In the genomic region with DNA sequence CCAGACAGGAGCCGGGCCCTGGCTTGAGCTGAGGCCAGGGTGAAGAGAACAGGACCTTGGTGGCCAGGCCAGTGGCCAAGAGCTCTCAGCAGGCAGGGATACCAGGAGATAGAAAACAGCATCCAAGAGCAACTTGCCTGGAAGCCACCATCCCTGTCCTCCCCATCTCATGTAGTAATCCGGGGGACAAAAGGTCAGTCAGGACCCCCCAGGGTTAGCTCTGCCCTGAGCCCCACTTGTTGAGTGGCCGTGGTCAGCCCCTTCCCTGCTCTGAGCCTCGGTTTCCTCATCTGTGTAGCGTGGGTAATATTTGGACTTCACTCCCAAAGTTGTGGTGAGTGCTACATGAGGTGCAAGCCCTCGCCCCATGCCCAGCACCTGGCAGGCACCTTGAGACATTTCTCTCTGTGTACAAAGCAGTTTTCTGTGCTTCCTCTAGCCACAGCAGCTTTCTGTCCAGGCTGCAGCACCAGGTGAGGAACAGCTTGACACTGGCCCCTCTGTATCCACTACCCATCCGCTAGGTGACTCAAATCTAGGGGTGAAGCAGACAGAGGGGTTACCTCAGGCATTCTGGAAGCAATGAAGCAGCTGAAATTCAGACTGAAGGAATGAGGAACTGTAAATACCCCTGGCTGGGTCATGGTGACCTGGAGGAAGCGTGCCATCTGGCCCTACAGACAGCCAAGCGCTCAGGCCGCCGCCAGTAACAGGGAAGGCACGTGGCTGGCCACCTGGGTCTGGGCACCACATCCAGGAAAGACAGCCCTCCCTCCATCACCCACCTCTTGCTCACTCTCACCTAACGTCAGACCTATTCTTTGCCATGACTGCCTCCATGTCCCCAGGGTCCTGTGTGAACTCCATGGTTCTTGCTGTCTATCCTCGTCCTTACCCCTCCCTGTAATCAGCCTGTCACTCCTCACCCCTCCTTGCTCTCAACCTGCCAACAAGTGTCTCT, we compare ENCODE assay signal across 9 cellular contexts. TPM values are rescaled to one million over a fixed set of nuclear protein-coding genes. Genes with fewer than 3 reads are reported as not detected.
DNase-seq lines count a peak whose midpoint lies in the region; ATAC-seq lines count a peak whose summit lies in the region.
"Had no signal": no experiment of that assay in that cellular context is flagged by ENCODE, and none has a peak within 500 bp of the region (broad histone marks: within the 10 kb centered on the region; RNA-seq: fewer than 3 reads in every experiment).

No MANE protein-coding gene starts in this region.

- H3K27ac Mint-ChIP-seq in T-helper 2 cell treated with Interferon-gamma antibody and Interleukin-4, amounts not matched to agents 5 μg/mL and 100 μg/mL, for 36 hours: peak overlapping the region; percentile 96
- H3K27ac Mint-ChIP-seq in activated CD4-positive, alpha-beta memory T cell treated with anti-CD3 and anti-CD28 coated beads, Interleukin-2, amount 10 ng/mL, durations not matched to agents 7 days and 5 days: peak overlapping the region; percentile 99
- H3K27ac Mint-ChIP-seq in immature natural killer cell: peak overlapping the region; percentile 83 to 96 (median 92)

- peak overlapping the region in 1 of 5 donors; percentile 32 for H3K4me3 ChIP-seq in subcutaneous abdominal adipose tissue (ENCODE audit: low read depth in 1 of 5, low read length in 5 of 5)
- H3K4me3 ChIP-seq: HAP-1 had no signal

- peaks cover 0 to 6% (median 0%) of the 10 kb centered on the region in 5 donors for H3K27me3 ChIP-seq in subcutaneous abdominal adipose tissue (ENCODE audit: control insufficient read depth in 5 of 5, insufficient read depth in 4 of 5, low read length in 5 of 5)

- peak overlapping the region in 2 of 5 donors; percentile 20 to 57 for H3K9ac ChIP-seq in subcutaneous abdominal adipose tissue (ENCODE audit: low read length in 5 of 5)

- no peak for DNase-seq in T-helper 2 cell treated with Interferon-gamma antibody and Interleukin-4, amounts not matched to agents 5 μg/mL and 100 μg/mL, for 36 hours (ENCODE audit: low spot score)
- DNase-seq in T-helper 2 cell (no peak), immature natural killer cell (no peak), D341Med (ENCODE audit: low spot score) (no peak)
- DNase-seq in activated CD4-positive, alpha-beta memory T cell treated with anti-CD3 and anti-CD28 coated beads, Interleukin-2, amount 10 ng/mL, durations not matched to agents 7 days and 5 days: no peak

- peaks cover 0 to 3% (median 0%) of the 10 kb centered on the region in 5 donors for H3K9me3 ChIP-seq in subcutaneous abdominal adipose tissue (ENCODE audit: control insufficient read depth in 5 of 5, low read length in 5 of 5)
- H3K9me3 ChIP-seq: HAP-1 had no signal

- H3K36me3 Mint-ChIP-seq in T-helper 2 cell treated with Interferon-gamma antibody and Interleukin-4, amounts not matched to agents 5 μg/mL and 100 μg/mL, for 36 hours (ENCODE audit: low read depth): peaks cover 84% of the 10 kb centered on the region
- peaks cover 90% of the 10 kb centered on the region for H3K36me3 Mint-ChIP-seq in activated CD4-positive, alpha-beta memory T cell treated with anti-CD3 and anti-CD28 coated beads, Interleukin-2, amount 10 ng/mL, durations not matched to agents 7 days and 5 days (ENCODE audit: low read depth)
- H3K36me3 Mint-ChIP-seq in immature natural killer cell: peaks cover 35 to 47% (median 38%) of the 10 kb centered on the region in 3 donors

- ATAC-seq in GM18868 (IDR thresholded peaks at IDR 0.05; ENCODE audit: unreplicated experiment) (no peak), GM18873 (IDR thresholded peaks at IDR 0.05; ENCODE audit: low FRiP score, unreplicated experiment) (no peak)

- peak overlapping the region; percentile 99 for H3K4me3 Mint-ChIP-seq in T-helper 2 cell treated with Interferon-gamma antibody and Interleukin-4, amounts not matched to agents 5 μg/mL and 100 μg/mL, for 36 hours
- peak overlapping the region; percentile 98 for H3K4me3 Mint-ChIP-seq in activated CD4-positive, alpha-beta memory T cell treated with anti-CD3 and anti-CD28 coated beads, Interleukin-2, amount 10 ng/mL, durations not matched to agents 7 days and 5 days
- H3K4me3 Mint-ChIP-seq in immature natural killer cell: peak overlapping the region; percentile 80 to 97 (median 90)

- CTCF ChIA-PET in activated CD4-positive, alpha-beta memory T cell treated with anti-CD3 and anti-CD28 coated beads, Interleukin-2, amount 10 ng/mL, durations not matched to agents 7 days and 5 days (lab: Charles Lee): interaction anchor here (1.7 to 21.3 kb wide), 4 partner anchors 10 to 30 kb away, joined by 5 to 854 read pairs (median 174); a partner anchor contains a TSS

- POLR2A ChIA-PET in activated CD4-positive, alpha-beta memory T cell treated with anti-CD3 and anti-CD28 coated beads, Interleukin-2, amount 10 ng/mL, durations not matched to agents 7 days and 5 days (lab: Charles Lee): interaction anchor here (1.2 to 34.1 kb wide), 4 partner anchors 11 to 266 kb away, joined by 3 to 4963 read pairs (median 709); a partner anchor contains a TSS

- peaks cover 67% of the 10 kb centered on the region for H3K4me1 Mint-ChIP-seq in T-helper 2 cell treated with Interferon-gamma antibody and Interleukin-4, amounts not matched to agents 5 μg/mL and 100 μg/mL, for 36 hours (ENCODE audit: low read depth)
- peaks cover 65% of the 10 kb centered on the region for H3K4me1 Mint-ChIP-seq in activated CD4-positive, alpha-beta memory T cell treated with anti-CD3 and anti-CD28 coated beads, Interleukin-2, amount 10 ng/mL, durations not matched to agents 7 days and 5 days
- peaks cover 100% of the 10 kb centered on the region in 2 donors for H3K4me1 Mint-ChIP-seq in immature natural killer cell

- H3K27ac ChIP-seq in subcutaneous abdominal adipose tissue (ENCODE audit: low read depth, low read length): peak overlapping the region; percentile 99

- H3K4me1 ChIP-seq in subcutaneous abdominal adipose tissue (ENCODE audit: control insufficient read depth in 5 of 5, insufficient read depth in 5 of 5, low read length in 5 of 5): peaks cover 28 to 100% (median 84%) of the 10 kb centered on the region in 5 donors
- H3K4me1 ChIP-seq: HAP-1 had no signal

- peaks cover 0 to 48% (median 33%) of the 10 kb centered on the region in 5 donors for H3K36me3 ChIP-seq in subcutaneous abdominal adipose tissue (ENCODE audit: control insufficient read depth in 5 of 5, insufficient read depth in 5 of 5, low read length in 5 of 5)

- no peaks in the 10 kb centered on the region for H3K9me3 Mint-ChIP-seq in T-helper 2 cell treated with Interferon-gamma antibody and Interleukin-4, amounts not matched to agents 5 μg/mL and 100 μg/mL, for 36 hours
- H3K9me3 Mint-ChIP-seq in activated CD4-positive, alpha-beta memory T cell treated with anti-CD3 and anti-CD28 coated beads, Interleukin-2, amount 10 ng/mL, durations not matched to agents 7 days and 5 days: no peaks in the 10 kb centered on the region
- H3K9me3 Mint-ChIP-seq in immature natural killer cell: no peaks in the 10 kb centered on the region

- no peaks in the 10 kb centered on the region for H3K27me3 Mint-ChIP-seq in T-helper 2 cell treated with Interferon-gamma antibody and Interleukin-4, amounts not matched to agents 5 μg/mL and 100 μg/mL, for 36 hours (ENCODE audit: low read depth)
- no peaks in the 10 kb centered on the region for H3K27me3 Mint-ChIP-seq in activated CD4-positive, alpha-beta memory T cell treated with anti-CD3 and anti-CD28 coated beads, Interleukin-2, amount 10 ng/mL, durations not matched to agents 7 days and 5 days
- peaks cover 4 to 7% (median 5%) of the 10 kb centered on the region in 3 donors for H3K27me3 Mint-ChIP-seq in immature natural killer cell (ENCODE audit: low read depth in 3 of 3)

RNA-seq across cellular contexts. Expression of a gene that starts 6.7 kb away (rescaled TPM):
- total RNA-seq in activated CD4-positive, alpha-beta memory T cell treated with anti-CD3 and anti-CD28 coated beads, Interleukin-2, amount 10 ng/mL, durations not matched to agents 7 days and 5 days: 100 to 1,000 TPM; 328 to 335 TPM
- 10 to 100 TPM in 1 of 3 donors, 1 to 10 TPM in 2; 4.5 to 23.2 (median 7.3) TPM for polyA plus RNA-seq in immature natural killer cell

RNA-seq across cellular contexts. Expression of a gene that starts 12.0 kb away (rescaled TPM):
- total RNA-seq in activated CD4-positive, alpha-beta memory T cell treated with anti-CD3 and anti-CD28 coated beads, Interleukin-2, amount 10 ng/mL, durations not matched to agents 7 days and 5 days: 100 to 1,000 TPM; 146 to 157 TPM
- polyA plus RNA-seq in immature natural killer cell: 10 to 100 TPM; 57.2 to 92.0 (median 91.2) TPM

RNA-seq across cellular contexts. Expression of a gene that starts 35.6 kb away (rescaled TPM):
- 10 to 100 TPM; 49.6 to 50.1 TPM for total RNA-seq in activated CD4-positive, alpha-beta memory T cell treated with anti-CD3 and anti-CD28 coated beads, Interleukin-2, amount 10 ng/mL, durations not matched to agents 7 days and 5 days
- polyA plus RNA-seq in immature natural killer cell: 10 to 100 TPM; 18.3 to 54.9 (median 29.7) TPM

RNA-seq across cellular contexts. Expression of a gene that starts 37.4 kb away (rescaled TPM):
- 10 to 100 TPM; 14.6 to 17.5 TPM for total RNA-seq in activated CD4-positive, alpha-beta memory T cell treated with anti-CD3 and anti-CD28 coated beads, Interleukin-2, amount 10 ng/mL, durations not matched to agents 7 days and 5 days
- polyA plus RNA-seq in immature natural killer cell: 10 to 100 TPM in 2 of 3 donors, 1 to 10 TPM in 1; 8.8 to 28.8 (median 11.5) TPM
